ENCODE assay signal across 12 cellular contexts in the genomic region with DNA sequence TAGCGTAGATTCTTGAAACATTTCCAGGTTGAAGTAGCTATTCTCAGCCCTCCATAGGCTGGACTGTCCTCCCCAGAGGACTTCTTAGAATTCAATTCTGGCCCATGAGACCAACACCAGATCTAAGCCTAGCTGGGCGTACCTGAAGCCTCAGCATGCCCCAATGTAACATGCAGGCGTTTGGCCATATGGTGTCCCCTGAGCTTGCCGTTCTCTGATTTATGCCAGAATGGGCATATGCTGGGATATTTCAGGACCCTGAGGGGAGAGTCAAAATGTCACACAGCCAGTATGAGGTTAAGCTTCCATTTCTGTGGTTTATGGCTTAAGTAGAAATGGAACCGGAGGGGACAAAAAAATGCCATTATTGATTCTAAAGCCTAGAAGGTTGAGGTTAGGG.
DNase-seq lines count a peak whose midpoint lies in the region; ATAC-seq and TF ChIP-seq lines count a peak whose summit lies in the region.
"Had no signal": no experiment of that assay in that cellular context is flagged by ENCODE, and none has a peak within 500 bp of the region (broad histone marks: within the 10 kb centered on the region; RNA-seq: fewer than 3 reads in every experiment).

No MANE protein-coding gene starts in this region.

- no peak for TF ChIP-seq CTCF in WTC11 (IDR thresholded peaks at IDR 0.05)

- no peaks in the 10 kb centered on the region for H3K27me3 Mint-ChIP-seq in WTC11 (ENCODE audit: low read depth)

- H3K36me3 Mint-ChIP-seq in WTC11: no peaks in the 10 kb centered on the region
- H3K36me3 Mint-ChIP-seq: CD14-positive monocyte; CD8-positive, alpha-beta T cell; IgD-negative memory B cell had no signal

- H3K4me1 Mint-ChIP-seq in WTC11: peaks cover 9% of the 10 kb centered on the region
- H3K4me1 Mint-ChIP-seq: CD14-positive monocyte had no signal

- POLR2A ChIA-PET in WTC11 (lab: Charles Lee): no interaction called here

- DNase-seq in DMS53 (lab: John Stamatoyannopoulos, UW) (peak; percentile 6), DMS53 treated with DMSO at 0.1 percent for 48 hours (lab: John Stamatoyannopoulos, UW; ENCODE audit: unreplicated experiment) (no peak), NCI-H1694 treated with DMSO at 0.1 percent for 48 hours (lab: John Stamatoyannopoulos, UW) (peak; percentile 85), NCI-H524 treated with DMSO at 0.1 percent for 48 hours (lab: John Stamatoyannopoulos, UW) (peak; percentile 1), RPMI8226 (no peak), WTC11 (ENCODE audit: low spot score) (no peak)
- DNase-seq: CD8-positive, alpha-beta T cell; COR-L47; DMS79 had no signal

- no peak overlapping the region for H3K4me3 Mint-ChIP-seq in WTC11
- H3K4me3 Mint-ChIP-seq: CD14-positive monocyte; CD8-positive, alpha-beta T cell; IgD-negative memory B cell had no signal

- no peaks in the 10 kb centered on the region for H3K9me3 Mint-ChIP-seq in WTC11
- H3K9me3 Mint-ChIP-seq: CD14-positive monocyte; CD8-positive, alpha-beta T cell; IgD-negative memory B cell had no signal

- ATAC-seq in GM18868 (IDR thresholded peaks at IDR 0.05; ENCODE audit: unreplicated experiment): no peak
- no peak for ATAC-seq in WTC11
- ATAC-seq: CD8-positive, alpha-beta T cell had no signal

- H3K27ac Mint-ChIP-seq in WTC11: no peak overlapping the region
- H3K27ac Mint-ChIP-seq: CD8-positive, alpha-beta T cell; IgD-negative memory B cell had no signal

- CTCF ChIA-PET in WTC11 (lab: Charles Lee): interaction anchor here (0.9 to 1.3 kb wide), 2 partner anchors 212 to 390 kb away, joined by 3 to 4 read pairs; no protein-coding TSS in a partner anchor

TF ChIP-seq in WTC11, 78 proteins besides CTCF, POLR2A, EP300 and RAD21:
- no peak for TF ChIP-seq ZNF219 (CRISPR knock-in tag; IDR thresholded peaks at IDR 0.05; ENCODE audit: borderline replicate concordance)
- no peak for TF ChIP-seq ZNF416 (CRISPR knock-in tag; IDR thresholded peaks at IDR 0.05)
- TF ChIP-seq OVOL2 (CRISPR knock-in tag; IDR thresholded peaks at IDR 0.05; ENCODE audit: borderline replicate concordance): no peak
- no peak for TF ChIP-seq TCF7 (CRISPR knock-in tag; IDR thresholded peaks at IDR 0.05; ENCODE audit: low read depth)
- TF ChIP-seq MXD4 (CRISPR knock-in tag; IDR thresholded peaks at IDR 0.05; ENCODE audit: borderline replicate concordance): no peak
- TF ChIP-seq ZNF671 (CRISPR knock-in tag; IDR thresholded peaks at IDR 0.05): no peak
- TF ChIP-seq TEAD1 (CRISPR knock-in tag; IDR thresholded peaks at IDR 0.05): no peak
- TF ChIP-seq USF2 (CRISPR knock-in tag; IDR thresholded peaks at IDR 0.05): no peak
- TF ChIP-seq GRHL2 (CRISPR knock-in tag; IDR thresholded peaks at IDR 0.05; ENCODE audit: insufficient replicate concordance, severe bottlenecking): no peak
- TF ChIP-seq ZNF317 (CRISPR knock-in tag; IDR thresholded peaks at IDR 0.05; ENCODE audit: borderline replicate concordance, low read depth): no peak
- TF ChIP-seq SMAD4 (CRISPR knock-in tag; IDR thresholded peaks at IDR 0.05): no peak
- TF ChIP-seq ZNF263 (CRISPR knock-in tag; IDR thresholded peaks at IDR 0.05; ENCODE audit: low read depth): no peak
- TF ChIP-seq, protein P1, sequence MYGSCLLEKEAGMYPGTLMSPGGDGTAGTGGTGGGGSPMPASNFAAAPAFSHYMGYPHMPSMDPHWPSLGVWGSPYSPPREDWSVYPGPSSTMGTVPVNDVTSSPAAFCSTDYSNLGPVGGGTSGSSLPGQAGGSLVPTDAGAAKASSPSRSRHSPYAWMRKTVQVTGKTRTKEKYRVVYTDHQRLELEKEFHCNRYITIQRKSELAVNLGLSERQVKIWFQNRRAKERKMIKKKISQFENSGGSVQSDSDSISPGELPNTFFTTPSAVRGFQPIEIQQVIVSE (CRISPR knock-in tag; IDR thresholded peaks at IDR 0.05; ENCODE audit: borderline replicate concordance): no peak
- no peak for TF ChIP-seq ELF4 (CRISPR knock-in tag; IDR thresholded peaks at IDR 0.05; ENCODE audit: low read depth)

Comparison
In these comparisons a context has a peak if more than half of its experiments do, and no peak if none do; other contexts are left out.
1. DNase-seq: peak in DMS53 (single experiment), NCI-H1694 treated with DMSO at 0.1 percent for 48 hours (single experiment) and NCI-H524 treated with DMSO at 0.1 percent for 48 hours (single experiment); none in DMS53 treated with DMSO at 0.1 percent for 48 hours (single experiment), RPMI8226 (single experiment) and WTC11 (single experiment).